Comparison of ENCODE assay signal across 40 cellular contexts in genomic region chr1:163066686-163067085, GRCh38. TPM values are rescaled to one million over a fixed set of nuclear protein-coding genes. Genes with fewer than 3 reads are reported as not detected.
"Had no signal": no experiment of that assay in that cellular context is flagged by ENCODE, and none has a peak within 500 bp of the region (broad histone marks: within the 10 kb centered on the region; RNA-seq: fewer than 3 reads in every experiment).

No MANE protein-coding gene starts in this region.

- H3K27ac Mint-ChIP-seq: activated naive CD4-positive, alpha-beta T cell treated with anti-CD3 and anti-CD28 coated beads for 36 hours; activated naive CD4-positive, alpha-beta T cell treated with anti-CD3 and anti-CD28 coated beads, Interleukin-2, amount 10 ng/mL, durations not matched to agents 7 days and 5 days; activated naive CD4-positive, alpha-beta T cell treated with anti-CD3 and anti-CD28 coated beads, Interleukin-2, amount 50 U/mL, for 24 hours; activated naive CD4-positive, alpha-beta T cell treated with anti-CD3 and anti-CD28 coated beads, Interleukin-2, amount 50 U/mL, for 72 hours; activated naive CD8-positive, alpha-beta T cell; activated naive CD8-positive, alpha-beta T cell treated with anti-CD3 and anti-CD28 coated beads for 36 hours; activated naive CD8-positive, alpha-beta T cell treated with anti-CD3 and anti-CD28 coated beads, Interleukin-2, amount 10 ng/mL, durations not matched to agents 7 days and 5 days; activated naive CD8-positive, alpha-beta T cell treated with anti-CD3 and anti-CD28 coated beads, Interleukin-2, amount 50 U/mL, for 24 hours; activated T-cell treated with anti-CD3 and anti-CD28 coated beads, Interleukin-2, amount 50 U/mL, for 24 hours; activated T-cell treated with anti-CD3 and anti-CD28 coated beads, Interleukin-2, amount 50 U/mL, for 72 hours; activated T-helper 1 cell treated with anti-CD3 and anti-CD28 coated beads, Interleukin-12 subunit alpha, Interleukin-12 subunit beta, Interleukin-2, Interleukin-4 antibody, amounts not matched to agents 30 ng/mL and 10 ng/mL and 1 ng/mL, durations not matched to agents 14 hours and 24 hours and 36 hours; activated T-helper 17 cell treated with anti-CD3 and anti-CD28 coated beads, Interleukin-2, amount 50 U/mL, for 72 hours; activated T-helper 2 cell treated with anti-CD3 and anti-CD28 coated beads, Interferon-gamma antibody, Interleukin-2, Interleukin-4, amounts not matched to agents 10 μg/mL and 5 μg/mL and 100 μg/mL, durations not matched to agents 14 hours and 24 hours and 36 hours; brain had no signal

- H3K4me1 Mint-ChIP-seq: activated naive CD4-positive, alpha-beta T cell treated with anti-CD3 and anti-CD28 coated beads, Interleukin-2, amount 10 ng/mL, durations not matched to agents 7 days and 5 days; activated naive CD4-positive, alpha-beta T cell treated with anti-CD3 and anti-CD28 coated beads, Interleukin-2, amount 50 U/mL, for 24 hours; activated naive CD8-positive, alpha-beta T cell treated with anti-CD3 and anti-CD28 coated beads, Interleukin-2, amount 10 ng/mL, durations not matched to agents 7 days and 5 days; activated naive CD8-positive, alpha-beta T cell treated with anti-CD3 and anti-CD28 coated beads, Interleukin-2, amount 50 U/mL, for 24 hours; activated T-helper 17 cell treated with anti-CD3 and anti-CD28 coated beads, Interleukin-2, amount 50 U/mL, for 72 hours; central memory CD8-positive, alpha-beta T cell had no signal

- H3K4me3 ChIP-seq: adrenal gland, ascending aorta, body of pancreas, breast epithelium, cardiac muscle cell had no signal

- FAIRE-seq: astrocyte, bronchial epithelial cell had no signal

- ATAC-seq: activated naive CD4-positive, alpha-beta T cell treated with anti-CD3 and anti-CD28 coated beads, Interleukin-2, amount 50 U/mL, for 72 hours; activated naive CD8-positive, alpha-beta T cell treated with anti-CD3 and anti-CD28 coated beads, Interleukin-2, amount 50 U/mL, for 24 hours; activated T-cell treated with anti-CD3 and anti-CD28 coated beads, Interleukin-2, amount 50 U/mL, for 4 hours; activated T-cell treated with anti-CD3 and anti-CD28 coated beads, Interleukin-2, amount 50 U/mL, for 72 hours; activated T-helper 17 cell treated with anti-CD3 and anti-CD28 coated beads, Interleukin-2, amount 50 U/mL, for 72 hours; body of pancreas had no signal

- H3K9me3 Mint-ChIP-seq: activated naive CD4-positive, alpha-beta T cell treated with anti-CD3 and anti-CD28 coated beads for 36 hours; activated naive CD4-positive, alpha-beta T cell treated with anti-CD3 and anti-CD28 coated beads, Interleukin-2, amount 10 ng/mL, durations not matched to agents 7 days and 5 days; activated naive CD4-positive, alpha-beta T cell treated with anti-CD3 and anti-CD28 coated beads, Interleukin-2, amount 50 U/mL, for 24 hours; activated naive CD4-positive, alpha-beta T cell treated with anti-CD3 and anti-CD28 coated beads, Interleukin-2, amount 50 U/mL, for 72 hours; activated naive CD8-positive, alpha-beta T cell treated with anti-CD3 and anti-CD28 coated beads for 36 hours; activated naive CD8-positive, alpha-beta T cell treated with anti-CD3 and anti-CD28 coated beads, Interleukin-2, amount 10 ng/mL, durations not matched to agents 7 days and 5 days; activated naive CD8-positive, alpha-beta T cell treated with anti-CD3 and anti-CD28 coated beads, Interleukin-2, amount 50 U/mL, for 24 hours; activated T-cell treated with anti-CD3 and anti-CD28 coated beads, Interleukin-2, amount 50 U/mL, for 24 hours; activated T-cell treated with anti-CD3 and anti-CD28 coated beads, Interleukin-2, amount 50 U/mL, for 4 hours; activated T-cell treated with anti-CD3 and anti-CD28 coated beads, Interleukin-2, amount 50 U/mL, for 72 hours; activated T-helper 1 cell treated with anti-CD3 and anti-CD28 coated beads, Interleukin-12 subunit alpha, Interleukin-12 subunit beta, Interleukin-2, Interleukin-4 antibody, amounts not matched to agents 30 ng/mL and 10 ng/mL and 1 ng/mL, durations not matched to agents 14 hours and 24 hours and 36 hours; activated T-helper 17 cell treated with anti-CD3 and anti-CD28 coated beads, Interleukin-2, amount 50 U/mL, for 72 hours; activated T-helper 2 cell treated with anti-CD3 and anti-CD28 coated beads, Interferon-gamma antibody, Interleukin-2, Interleukin-4, amounts not matched to agents 10 μg/mL and 5 μg/mL and 100 μg/mL, durations not matched to agents 14 hours and 24 hours and 36 hours; brain; central memory CD8-positive, alpha-beta T cell had no signal

- H3K36me3 Mint-ChIP-seq: activated naive CD4-positive, alpha-beta T cell treated with anti-CD3 and anti-CD28 coated beads, Interleukin-2, amount 10 ng/mL, durations not matched to agents 7 days and 5 days; activated naive CD4-positive, alpha-beta T cell treated with anti-CD3 and anti-CD28 coated beads, Interleukin-2, amount 50 U/mL, for 24 hours; activated naive CD4-positive, alpha-beta T cell treated with anti-CD3 and anti-CD28 coated beads, Interleukin-2, amount 50 U/mL, for 72 hours; activated naive CD8-positive, alpha-beta T cell; activated naive CD8-positive, alpha-beta T cell treated with anti-CD3 and anti-CD28 coated beads for 36 hours; activated naive CD8-positive, alpha-beta T cell treated with anti-CD3 and anti-CD28 coated beads, Interleukin-2, amount 10 ng/mL, durations not matched to agents 7 days and 5 days; brain had no signal

- DNase-seq: activated effector memory CD4-positive, alpha-beta T cell treated with anti-CD3 and anti-CD28 coated beads, Interleukin-2, amount 50 U/mL, for 16 hours; activated effector memory CD4-positive, alpha-beta T cell treated with Interleukin-2 at 50 U/mL for 16 hours; activated gamma-delta T cell; activated gamma-delta T cell treated with Interleukin-2 at 50 U/mL for 16 hours; activated naive CD4-positive, alpha-beta T cell; activated naive CD4-positive, alpha-beta T cell treated with anti-CD3 and anti-CD28 coated beads for 36 hours; activated naive CD4-positive, alpha-beta T cell treated with anti-CD3 and anti-CD28 coated beads, Interleukin-2, amount 10 ng/mL, durations not matched to agents 7 days and 5 days; activated naive CD4-positive, alpha-beta T cell treated with anti-CD3 and anti-CD28 coated beads, Interleukin-2, amount 50 U/mL, for 16 hours; activated naive CD4-positive, alpha-beta T cell treated with Interleukin-2 at 50 U/mL for 16 hours; activated naive CD8-positive, alpha-beta T cell treated with anti-CD3 and anti-CD28 coated beads for 36 hours; activated naive CD8-positive, alpha-beta T cell treated with anti-CD3 and anti-CD28 coated beads, Interleukin-2, amount 10 ng/mL, durations not matched to agents 7 days and 5 days; activated naive CD8-positive, alpha-beta T cell treated with anti-CD3 and anti-CD28 coated beads, Interleukin-2, amount 50 U/mL, for 24 hours; activated T-cell treated with anti-CD3 and anti-CD28 coated beads for 4 hours; activated T-cell treated with anti-CD3 and anti-CD28 coated beads, Interleukin-2, amount 50 U/mL, for 1 hour; activated T-cell treated with anti-CD3 and anti-CD28 coated beads, Interleukin-2, amount 50 U/mL, for 24 hours; activated T-cell treated with anti-CD3 and anti-CD28 coated beads, Interleukin-2, amount 50 U/mL, for 4 hours; activated T-cell treated with anti-CD3 and anti-CD28 coated beads, Interleukin-2, amount 50 U/mL, for 48 hours; activated T-cell treated with anti-CD3 and anti-CD28 coated beads, Interleukin-2, amount 50 U/mL, for 72 hours; adrenal gland; amniotic stem cell; amygdala; anterior cingulate cortex; aorta; body of pancreas; brain microvascular endothelial cell; central memory CD4-positive, alpha-beta T cell; cerebellar nuclear complex had no signal

- H3K27me3 ChIP-seq: adrenal gland, ascending aorta, body of pancreas, brain microvascular endothelial cell, breast epithelium, cardiac muscle cell had no signal

- H3K27ac ChIP-seq: adrenal gland, ascending aorta, body of pancreas, brain microvascular endothelial cell, breast epithelium, cardiac muscle cell had no signal

- H3K4me3 Mint-ChIP-seq: activated naive CD4-positive, alpha-beta T cell treated with anti-CD3 and anti-CD28 coated beads for 36 hours; activated naive CD4-positive, alpha-beta T cell treated with anti-CD3 and anti-CD28 coated beads, Interleukin-2, amount 10 ng/mL, durations not matched to agents 7 days and 5 days; activated naive CD4-positive, alpha-beta T cell treated with anti-CD3 and anti-CD28 coated beads, Interleukin-2, amount 50 U/mL, for 24 hours; activated naive CD8-positive, alpha-beta T cell; activated naive CD8-positive, alpha-beta T cell treated with anti-CD3 and anti-CD28 coated beads for 36 hours; activated naive CD8-positive, alpha-beta T cell treated with anti-CD3 and anti-CD28 coated beads, Interleukin-2, amount 10 ng/mL, durations not matched to agents 7 days and 5 days; activated naive CD8-positive, alpha-beta T cell treated with anti-CD3 and anti-CD28 coated beads, Interleukin-2, amount 50 U/mL, for 24 hours; activated T-cell treated with anti-CD3 and anti-CD28 coated beads, Interleukin-2, amount 50 U/mL, for 24 hours; activated T-cell treated with anti-CD3 and anti-CD28 coated beads, Interleukin-2, amount 50 U/mL, for 4 hours; activated T-cell treated with anti-CD3 and anti-CD28 coated beads, Interleukin-2, amount 50 U/mL, for 72 hours; activated T-helper 1 cell treated with anti-CD3 and anti-CD28 coated beads, Interleukin-12 subunit alpha, Interleukin-12 subunit beta, Interleukin-2, Interleukin-4 antibody, amounts not matched to agents 30 ng/mL and 10 ng/mL and 1 ng/mL, durations not matched to agents 14 hours and 24 hours and 36 hours; activated T-helper 17 cell treated with anti-CD3 and anti-CD28 coated beads, Interleukin-2, amount 50 U/mL, for 72 hours; brain; central memory CD8-positive, alpha-beta T cell had no signal

RNA-seq across cellular contexts. Expression of gene RGS4, which starts 2.5 kb away (rescaled TPM):
- total RNA-seq: activated naive CD4-positive, alpha-beta T cell treated with anti-CD3 and anti-CD28 coated beads for 36 hours; activated naive CD4-positive, alpha-beta T cell treated with anti-CD3 and anti-CD28 coated beads, Interleukin-2, amount 50 U/mL, for 72 hours; activated naive CD8-positive, alpha-beta T cell treated with anti-CD3 and anti-CD28 coated beads for 36 hours; activated naive CD8-positive, alpha-beta T cell treated with anti-CD3 and anti-CD28 coated beads, Interleukin-2, amount 10 ng/mL, durations not matched to agents 7 days and 5 days; activated T-cell treated with anti-CD3 and anti-CD28 coated beads, Interleukin-2, amount 50 U/mL, for 4 hours; activated T-cell treated with anti-CD3 and anti-CD28 coated beads, Interleukin-2, amount 50 U/mL, for 72 hours; activated T-helper 1 cell treated with anti-CD3 and anti-CD28 coated beads, Interleukin-12 subunit alpha, Interleukin-12 subunit beta, Interleukin-2, Interleukin-4 antibody, amounts not matched to agents 30 ng/mL and 10 ng/mL and 1 ng/mL, durations not matched to agents 14 hours and 24 hours and 36 hours; activated T-helper 17 cell treated with anti-CD3 and anti-CD28 coated beads, Interleukin-2, amount 50 U/mL, for 72 hours; activated T-helper 2 cell treated with anti-CD3 and anti-CD28 coated beads, Interferon-gamma antibody, Interleukin-2, Interleukin-4, amounts not matched to agents 10 μg/mL and 5 μg/mL and 100 μg/mL, durations not matched to agents 14 hours and 24 hours and 36 hours had no signal
